ENCODE assay signal across 1 cellular context in genomic region chr19:16628183-16628983, GRCh38.
TF ChIP-seq lines count a peak whose summit lies in the region.

Gene MED26 (minus strand): TSS chr19:16628204. CDS start chr19:16627943, 261 bp downstream.

TF ChIP-seq in HepG2, 621 proteins besides CTCF, POLR2A, EP300 and RAD21 (continued from another document and continues in another):
- TF ChIP-seq ZNF18 (CRISPR knock-in tag; IDR thresholded peaks at IDR 0.05; ENCODE audit: insufficient replicate concordance): peak; percentile 48
- peak; percentile 87; the same call in 1 of the 2 replicates for TF ChIP-seq ZNF563 (CRISPR knock-in tag; IDR thresholded peaks at IDR 0.05)
- no peak for TF ChIP-seq ZSCAN9 (CRISPR knock-in tag; IDR thresholded peaks at IDR 0.05; ENCODE audit: borderline replicate concordance)
- TF ChIP-seq PRDM15 (CRISPR knock-in tag; IDR thresholded peaks at IDR 0.05): no peak
- TF ChIP-seq ZBTB38 (CRISPR knock-in tag; IDR thresholded peaks at IDR 0.05): peak; percentile 78; the same call in 1 of the 2 replicates
- peak; percentile 51; the same call in 1 of the 2 replicates for TF ChIP-seq ZNF276 (CRISPR knock-in tag; IDR thresholded peaks at IDR 0.05; ENCODE audit: low read depth)
- TF ChIP-seq ZBTB46 (CRISPR knock-in tag; IDR thresholded peaks at IDR 0.05; ENCODE audit: borderline replicate concordance): no peak
- TF ChIP-seq ZNF556 (CRISPR knock-in tag; IDR thresholded peaks at IDR 0.05; ENCODE audit: borderline replicate concordance): peak; percentile 43; the same call in 1 of the 2 replicates
- TF ChIP-seq JDP2 (CRISPR knock-in tag; IDR thresholded peaks at IDR 0.05; ENCODE audit: borderline replicate concordance): no peak
- TF ChIP-seq ARID4A (CRISPR knock-in tag; IDR thresholded peaks at IDR 0.05; ENCODE audit: borderline replicate concordance): peak; percentile 90
- TF ChIP-seq YEATS4 (CRISPR knock-in tag; IDR thresholded peaks at IDR 0.05; ENCODE audit: borderline replicate concordance): peak; percentile 71; the same call in 1 of the 2 replicates
- TF ChIP-seq ZNF225 (CRISPR knock-in tag; IDR thresholded peaks at IDR 0.05): peak; percentile 37; the same call in 1 of the 2 replicates
- peak; percentile 29; the same call in 1 of the 2 replicates for TF ChIP-seq GABPA (IDR thresholded peaks at IDR 0.05; ENCODE audit: low read depth, low read length)
- TF ChIP-seq GABPA (CRISPR knock-in tag; IDR thresholded peaks at IDR 0.05; ENCODE audit: low read depth): peak; percentile 81
- TF ChIP-seq SRSF1 (optimal IDR thresholded peaks at IDR 0.05; ENCODE audit: low read depth, low read length): peak; percentile 92
- peak; percentile 79 for TF ChIP-seq KMT2A (CRISPR knock-in tag; IDR thresholded peaks at IDR 0.05)
- peak; percentile 83 for TF ChIP-seq GMEB2 (CRISPR knock-in tag; IDR thresholded peaks at IDR 0.05; ENCODE audit: low read depth)
- TF ChIP-seq ZBTB4 (CRISPR knock-in tag; IDR thresholded peaks at IDR 0.05; ENCODE audit: borderline replicate concordance): peak; percentile 32; the same call in 1 of the 2 replicates
- TF ChIP-seq NR2C2 (CRISPR knock-in tag; IDR thresholded peaks at IDR 0.05; ENCODE audit: borderline replicate concordance): peak; percentile 98
- TF ChIP-seq SMAD3 (CRISPR knock-in tag; IDR thresholded peaks at IDR 0.05): 0 out of 2 replicates have a peak, but pooled peaks have one; percentile 2
- 0 out of 2 replicates have a peak, but pooled peaks have one; percentile 54 for TF ChIP-seq ZNF674 (CRISPR knock-in tag; IDR thresholded peaks at IDR 0.05; ENCODE audit: low read depth)
- no peak for TF ChIP-seq ZBTB20 (CRISPR knock-in tag; IDR thresholded peaks at IDR 0.05; ENCODE audit: borderline replicate concordance, low read depth)
- peak; percentile 45 for TF ChIP-seq HOXD1 (CRISPR knock-in tag; IDR thresholded peaks at IDR 0.05)
- TF ChIP-seq GATAD1 (CRISPR knock-in tag; IDR thresholded peaks at IDR 0.05): peak; percentile 86
- TF ChIP-seq LRRFIP1 (CRISPR knock-in tag; conservative IDR thresholded peaks at IDR 0.05): no peak
- TF ChIP-seq MYC (CRISPR knock-in tag; IDR thresholded peaks at IDR 0.05; ENCODE audit: borderline replicate concordance): peak; percentile 70; the same call in 1 of the 2 replicates
- peak; percentile 96 for TF ChIP-seq SP4 (CRISPR knock-in tag; IDR thresholded peaks at IDR 0.05)
- peak; percentile 76 for TF ChIP-seq KDM5B (CRISPR knock-in tag; IDR thresholded peaks at IDR 0.05; ENCODE audit: borderline replicate concordance)
- TF ChIP-seq ZNF740 (CRISPR knock-in tag; IDR thresholded peaks at IDR 0.05): peak; percentile 27; the same call in 1 of the 2 replicates
- peak; percentile 85 for TF ChIP-seq SPEN (CRISPR knock-in tag; IDR thresholded peaks at IDR 0.05; ENCODE audit: low read depth)
- 0 out of 2 replicates have a peak, but pooled peaks have one; percentile 30 for TF ChIP-seq ISL2 (CRISPR knock-in tag; IDR thresholded peaks at IDR 0.05)
- peak; percentile 80; the same call in 1 of the 2 replicates for TF ChIP-seq ZNF709 (CRISPR knock-in tag; IDR thresholded peaks at IDR 0.05)
- TF ChIP-seq IRX3 (CRISPR knock-in tag; IDR thresholded peaks at IDR 0.05; ENCODE audit: borderline replicate concordance, low read depth): peak; percentile 25; the same call in 1 of the 2 replicates
- TF ChIP-seq NFKB2 (CRISPR knock-in tag; IDR thresholded peaks at IDR 0.05; ENCODE audit: borderline replicate concordance): peak; percentile 84; the same call in 1 of the 2 replicates
- TF ChIP-seq GLI4 (CRISPR knock-in tag; IDR thresholded peaks at IDR 0.05; ENCODE audit: borderline replicate concordance): peak; percentile 61; the same call in 1 of the 2 replicates
- TF ChIP-seq ZFP90 (CRISPR knock-in tag; IDR thresholded peaks at IDR 0.05; ENCODE audit: borderline replicate concordance): no peak
